In the genomic region with DNA sequence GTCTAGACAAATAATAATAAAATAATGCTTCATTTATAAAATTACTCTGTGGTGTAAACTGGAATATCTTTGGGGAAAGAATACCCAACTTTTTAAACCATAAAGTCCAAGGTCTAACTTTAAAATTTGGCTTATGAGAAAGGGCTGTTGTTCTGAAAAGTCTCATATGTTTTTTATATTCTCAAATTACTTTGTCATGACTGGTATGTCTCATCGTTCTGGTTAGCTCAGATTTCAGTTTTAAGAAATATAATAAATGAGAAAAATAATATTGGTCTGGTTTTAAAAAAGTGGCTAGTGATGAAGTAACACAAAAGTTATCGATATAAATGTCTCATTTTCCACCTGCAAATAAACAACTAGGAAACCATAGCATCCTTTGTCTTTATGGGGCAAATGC, we compare ENCODE assay signal across 23 cellular contexts.
"Had no signal": no experiment of that assay in that cellular context is flagged by ENCODE, and none has a peak within 500 bp of the region (broad histone marks: within the 10 kb centered on the region; RNA-seq: fewer than 3 reads in every experiment).

No MANE protein-coding gene starts in this region.

- H3K36me3 ChIP-seq: colonic mucosa, gastrocnemius medialis, neural progenitor cell, right lobe of liver, thyroid gland had no signal

- H3K9me3 ChIP-seq: colonic mucosa, gastrocnemius medialis, mucosa of descending colon, right lobe of liver, thyroid gland had no signal

- ATAC-seq: esophagus mucosa; gastrocnemius medialis; left lobe of liver; mucosa of descending colon; naive thymus-derived CD4-positive, alpha-beta T cell; right lobe of liver; stimulated activated naive CD8-positive, alpha-beta T cell treated with anti-CD3 and anti-CD28 coated beads, Interleukin-15, amount 100 ng/mL, for 72 hours had no signal

- DNase-seq: colonic mucosa; effector CD8-positive, alpha-beta T cell; endodermal cell; gastrocnemius medialis; head of caudate nucleus; kidney; mucosa of descending colon; naive thymus-derived CD4-positive, alpha-beta T cell; right lobe of liver; stimulated activated CD4-positive, alpha-beta T cell treated with anti-CD3 and anti-CD28 coated beads, Interleukin-12 subunit alpha, Interleukin-12 subunit beta, amount 100 ng/mL, for 4 hours; stimulated activated CD4-positive, alpha-beta T cell treated with anti-CD3 and anti-CD28 coated beads, Interleukin-1b, Interleukin-23, amount 100 ng/mL, for 48 hours; stimulated activated CD4-positive, alpha-beta T cell treated with anti-CD3 and anti-CD28 coated beads, Interleukin-4, amount 100 ng/mL, for 1 hour; stimulated activated CD8-positive, alpha-beta memory T cell treated with anti-CD3 and anti-CD28 coated beads, Interleukin-4, amount 100 ng/mL, for 48 hours; stimulated activated naive CD4-positive, alpha-beta T cell; stimulated activated naive CD8-positive, alpha-beta T cell treated with anti-CD3 and anti-CD28 coated beads, Interleukin-15, amount 100 ng/mL, for 72 hours; thyroid gland had no signal

- H3K27ac ChIP-seq: colonic mucosa, epithelial cell of prostate, gastrocnemius medialis, neural progenitor cell, parathyroid adenoma, right lobe of liver, thyroid gland had no signal

- H3K27me3 ChIP-seq: colonic mucosa, gastrocnemius medialis, neural progenitor cell, right lobe of liver, thyroid gland had no signal

- H3K4me3 ChIP-seq: colonic mucosa, gastrocnemius medialis, lung, mucosa of descending colon, neural progenitor cell, right lobe of liver, smooth muscle cell, thyroid gland had no signal

- H3K4me1 ChIP-seq: colonic mucosa, gastrocnemius medialis, parathyroid adenoma, right lobe of liver, thyroid gland had no signal
